8 cellular contexts compared by ENCODE assay signal in genomic region chr10:91797874-91798735, GRCh38. TPM values are rescaled to one million over a fixed set of nuclear protein-coding genes. Genes with fewer than 3 reads are reported as not detected.
DNase-seq lines count a peak whose midpoint lies in the region; ATAC-seq and TF ChIP-seq lines count a peak whose summit lies in the region.

TSS of gene TNKS2 (plus strand) at chr10:91798426. CDS start at chr10:91798691, 265 bp downstream.

- peak; percentile 72 for ATAC-seq in HG03175 (IDR thresholded peaks at IDR 0.05; ENCODE audit: unreplicated experiment)

- peak within 1 kb of the TSS; percentile 55 for H3K4me3 ChIP-seq in AG09309 (ENCODE audit: control insufficient read depth, low read depth, low read length)

- H3K4me3 Mint-ChIP-seq in immature natural killer cell, result peak within 1 kb of the TSS; percentile 94 to 97 (median 97)

- no peaks in the 10 kb centered on the region for H3K9me3 Mint-ChIP-seq in immature natural killer cell

- H3K27ac ChIP-seq in caudate nucleus (ENCODE audit: low read depth, low read length), result peak within 1 kb of the TSS; percentile 95

- H3K4me1 Mint-ChIP-seq in immature natural killer cell, result peaks cover 67 to 75% of the 10 kb centered on the region in 2 donors

- TF ChIP-seq POLR2A in GM18951 (IDR thresholded peaks at IDR 0.05; ENCODE audit: extremely low read depth, insufficient read depth, insufficient read length), result peak; percentile 85

- peak; percentile 63 for DNase-seq in AG09309 (ENCODE audit: low read depth)
- peak; percentile 54 for DNase-seq in NCI-H345 treated with DMSO at 0.1 percent for 48 hours (lab: John Stamatoyannopoulos, UW; ENCODE audit: unreplicated experiment)
- DNase-seq in activated CD4-positive, CD25-positive, alpha-beta regulatory T cell (lab: John Stamatoyannopoulos, UW), result peak; percentile 80 to 87 (median 86)
- DNase-seq in caudate nucleus (lab: John Stamatoyannopoulos, UW), result peak in 60 of 61 donors; percentile 28 to 95 (median 84)
- peak; percentile 94 to 96 (median 95) for DNase-seq in immature natural killer cell
- DNase-seq in smooth muscle cell of the brain vasculature (ENCODE audit: low read depth, low spot score), result peak; percentile 88

- H3K36me3 Mint-ChIP-seq in immature natural killer cell, result no peaks in the 10 kb centered on the region

- no peak for TF ChIP-seq CTCF in AG09309 (IDR thresholded peaks at IDR 0.05; ENCODE audit: control insufficient read depth, insufficient read depth, low read depth, low read length, missing control alignments)

- peaks cover 7 to 15% (median 11%) of the 10 kb centered on the region in 3 donors for H3K27me3 Mint-ChIP-seq in immature natural killer cell (ENCODE audit: low read depth in 3 of 3)

- peak within 1 kb of the TSS; percentile 95 to 99 (median 97) for H3K27ac Mint-ChIP-seq in immature natural killer cell

- in situ Hi-C loops in GM18951 (cut with MboI; ENCODE audit: low sequenced_read_pairs, unreplicated experiment), result no loop called here

RNA-seq across cellular contexts. Expression of gene TNKS2, which starts in this region (rescaled TPM):
- polyA plus RNA-seq in immature natural killer cell, result 10 to 100 TPM; 21.9 to 31.1 (median 25.3) TPM

Comparison
In these comparisons a context has a peak if more than half of its experiments do, and no peak if none do; other contexts are left out.
1. Peak in every context shown above with its lines: DNase-seq, ATAC-seq, H3K4me3 ChIP-seq and H3K27ac ChIP-seq.